In the genomic region with DNA sequence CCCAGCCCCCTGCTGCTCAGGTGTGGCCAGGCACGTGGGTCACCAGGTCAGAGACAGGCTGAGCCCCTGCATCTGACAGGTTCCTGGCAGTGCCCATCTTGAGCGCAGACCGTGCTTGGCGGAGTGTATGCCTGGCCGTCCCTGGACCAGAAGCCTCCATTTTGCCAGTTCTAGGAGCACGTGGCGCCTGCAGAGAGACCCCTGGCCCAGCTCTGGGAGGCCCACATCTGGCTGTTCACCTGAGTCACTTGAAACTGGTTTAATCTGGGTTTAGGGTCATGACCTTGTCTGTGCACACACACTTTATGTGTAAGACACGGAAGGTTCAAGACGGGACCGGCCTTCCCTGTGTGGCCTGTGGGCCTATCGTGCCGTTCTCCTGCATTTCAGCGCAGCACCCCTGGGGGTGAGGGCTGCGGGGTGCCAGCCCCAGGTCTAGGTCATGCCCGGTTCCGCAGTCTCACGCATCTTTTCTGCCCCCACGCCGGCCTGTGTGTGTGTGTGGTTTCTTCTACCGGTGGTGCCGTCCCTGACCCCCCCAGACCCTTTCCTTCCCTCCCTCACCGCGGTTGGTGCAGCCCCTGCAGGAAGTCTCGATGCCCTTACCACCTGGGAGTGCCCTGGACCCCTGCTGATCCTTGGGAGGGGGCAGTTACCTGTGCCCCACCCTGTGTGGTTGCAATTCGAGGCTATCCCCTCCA, we compare ENCODE assay signal across 13 cellular contexts.
"Had no signal": no experiment of that assay in that cellular context is flagged by ENCODE, and none has a peak within 500 bp of the region (broad histone marks: within the 10 kb centered on the region; RNA-seq: fewer than 3 reads in every experiment).

No MANE protein-coding gene starts in this region.

- DNase-seq: NCI-H1105, NCI-H2029 treated with DMSO at 0.1 percent for 48 hours, SIG-M5, T1000 had no signal

- H3K27ac ChIP-seq: breast epithelium, Peyer's patch had no signal

- H3K36me3 ChIP-seq: breast epithelium had no signal

- H3K27me3 ChIP-seq: breast epithelium, Peyer's patch had no signal

- H3K9me3 ChIP-seq: breast epithelium, Peyer's patch had no signal

- H3K4me3 Mint-ChIP-seq: activated B cell treated with CpG ODN at 0.5 μM for 24 hours; activated CD4-positive, alpha-beta T cell treated with anti-CD3 and anti-CD28 coated beads, Interleukin-2, amount 10 ng/mL, durations not matched to agents 24 days and 14 days; activated CD8-positive, alpha-beta memory T cell treated with anti-CD3 and anti-CD28 coated beads, Interleukin-2, amount 10 ng/mL, durations not matched to agents 7 days and 5 days; activated naive CD4-positive, alpha-beta T cell treated with anti-CD3 and anti-CD28 coated beads, Interleukin-2, amount 50 U/mL, for 24 hours; activated T-cell treated with anti-CD3 and anti-CD28 coated beads, Interleukin-2, amount 50 U/mL, for 24 hours; activated T-helper 1 cell treated with anti-CD3 and anti-CD28 coated beads, Interleukin-12 subunit alpha, Interleukin-12 subunit beta, Interleukin-2, Interleukin-4 antibody, amounts not matched to agents 30 ng/mL and 10 ng/mL and 1 ng/mL, durations not matched to agents 14 hours and 24 hours and 36 hours; T-helper 17 cell had no signal

- H3K4me1 ChIP-seq: breast epithelium had no signal

- H3K9me3 Mint-ChIP-seq: activated naive CD4-positive, alpha-beta T cell treated with anti-CD3 and anti-CD28 coated beads, Interleukin-2, amount 50 U/mL, for 24 hours had no signal

- H3K27me3 Mint-ChIP-seq: activated B cell treated with CpG ODN at 0.5 μM for 24 hours; activated CD8-positive, alpha-beta memory T cell treated with anti-CD3 and anti-CD28 coated beads, Interleukin-2, amount 10 ng/mL, durations not matched to agents 7 days and 5 days; activated naive CD4-positive, alpha-beta T cell treated with anti-CD3 and anti-CD28 coated beads, Interleukin-2, amount 50 U/mL, for 24 hours; activated T-cell treated with anti-CD3 and anti-CD28 coated beads, Interleukin-2, amount 50 U/mL, for 24 hours; T-helper 17 cell had no signal

- H3K27ac Mint-ChIP-seq: activated B cell treated with CpG ODN at 0.5 μM for 24 hours; activated CD4-positive, alpha-beta T cell treated with anti-CD3 and anti-CD28 coated beads, Interleukin-2, amount 10 ng/mL, durations not matched to agents 24 days and 14 days; activated CD8-positive, alpha-beta memory T cell treated with anti-CD3 and anti-CD28 coated beads, Interleukin-2, amount 10 ng/mL, durations not matched to agents 7 days and 5 days; activated naive CD4-positive, alpha-beta T cell treated with anti-CD3 and anti-CD28 coated beads, Interleukin-2, amount 50 U/mL, for 24 hours; activated T-cell treated with anti-CD3 and anti-CD28 coated beads, Interleukin-2, amount 50 U/mL, for 24 hours; activated T-helper 1 cell treated with anti-CD3 and anti-CD28 coated beads, Interleukin-12 subunit alpha, Interleukin-12 subunit beta, Interleukin-2, Interleukin-4 antibody, amounts not matched to agents 30 ng/mL and 10 ng/mL and 1 ng/mL, durations not matched to agents 14 hours and 24 hours and 36 hours; T-helper 17 cell had no signal

- H3K4me3 ChIP-seq: breast epithelium, Peyer's patch had no signal
